ENCODE assay signal across 12 cellular contexts in the genomic region with DNA sequence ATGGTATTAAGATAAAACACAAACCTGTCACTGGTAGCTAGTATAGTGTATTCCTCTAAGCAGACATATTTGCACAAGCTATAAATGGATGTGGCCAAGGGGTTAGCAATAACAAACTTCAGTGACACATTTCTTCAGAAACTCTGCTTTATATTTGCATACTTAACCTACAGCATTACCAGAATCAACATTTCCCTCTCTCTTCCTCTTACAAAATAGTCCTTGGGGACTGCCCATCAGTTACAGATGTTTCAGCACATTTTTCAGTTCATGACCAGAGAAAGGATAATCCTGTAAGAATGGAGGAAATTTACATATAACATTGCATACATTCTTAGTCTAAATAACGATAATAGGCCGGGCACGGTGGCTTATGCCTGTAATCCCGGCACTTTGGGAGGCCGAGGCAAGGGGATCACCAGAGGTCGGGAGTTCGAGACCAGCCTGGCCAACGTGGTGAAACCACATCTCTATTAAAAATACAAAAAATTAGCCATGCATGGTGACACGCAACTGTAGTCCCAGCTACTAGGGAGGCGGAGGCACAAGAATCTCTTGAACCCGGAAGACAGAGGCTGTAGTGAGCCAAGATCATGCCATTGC. TPM values are rescaled to one million over a fixed set of nuclear protein-coding genes. Genes with fewer than 3 reads are reported as not detected.
DNase-seq lines count a peak whose midpoint lies in the region; ATAC-seq and TF ChIP-seq lines count a peak whose summit lies in the region.
"Had no signal": no experiment of that assay in that cellular context is flagged by ENCODE, and none has a peak within 500 bp of the region (broad histone marks: within the 10 kb centered on the region; RNA-seq: fewer than 3 reads in every experiment).

No MANE protein-coding gene starts in this region.

- peaks cover 9 to 41% of the 10 kb centered on the region in 2 donors for H3K27me3 Mint-ChIP-seq in natural killer cell treated with Interleukin-12 subunit alpha and Interleukin-12 subunit beta and Interleukin-15 and Interleukin-18, amount 100 ng/mL, for 72 hours
- H3K27me3 Mint-ChIP-seq in natural killer cell (ENCODE audit: low read depth in 2 of 2) (peaks cover 8 to 15% of the 10 kb centered on the region in 2 donors), glutamatergic neuron (ENCODE audit: unreplicated experiment) (no peaks in the 10 kb centered on the region)

- H3K27ac ChIP-seq in suprapubic skin, result no peak overlapping the region
- H3K27ac ChIP-seq in prostate gland, result no peak overlapping the region
- H3K27ac ChIP-seq: A549 had no signal

- intact Hi-C loops in natural killer cell (cut with micrococcal nuclease) (no loop called here), prostate gland (cut with DNase I) (no loop called here)

- no peak for DNase-seq in natural killer cell treated with Interleukin-12 subunit alpha and Interleukin-12 subunit beta and Interleukin-15 and Interleukin-18, amount 100 ng/mL, for 72 hours (ENCODE audit: low spot score)
- DNase-seq in natural killer cell (no peak), suprapubic skin (ENCODE audit: low spot score in 2 of 2) (no peak), glutamatergic neuron (no peak), NCI-H526 (lab: John Stamatoyannopoulos, UW) (no peak), prostate gland (ENCODE audit: low spot score) (no peak)
- DNase-seq: activated effector memory CD4-positive, alpha-beta T cell treated with anti-CD3 and anti-CD28 coated beads, Interleukin-2, amount 50 U/mL, for 16 hours; IMR-90; kidney glomerular epithelial cell had no signal

- H3K4me1 ChIP-seq in suprapubic skin (no peaks in the 10 kb centered on the region), prostate gland (replicated peaks) (no peaks in the 10 kb centered on the region)
- H3K4me1 ChIP-seq: A549 had no signal

- H3K36me3 ChIP-seq in suprapubic skin, result no peaks in the 10 kb centered on the region
- no peaks in the 10 kb centered on the region for H3K36me3 ChIP-seq in prostate gland

- peak; percentile 70 to 76 for ATAC-seq in natural killer cell treated with Interleukin-12 subunit alpha and Interleukin-12 subunit beta and Interleukin-15 and Interleukin-18, amount 100 ng/mL, for 72 hours
- ATAC-seq in natural killer cell, result no peak
- ATAC-seq in HG02610 (IDR thresholded peaks at IDR 0.05; ENCODE audit: unreplicated experiment), result peak; percentile 99
- ATAC-seq in HG03460 (IDR thresholded peaks at IDR 0.05; ENCODE audit: unreplicated experiment), result peak; percentile 96
- ATAC-seq: A549 had no signal

- TF ChIP-seq POLR2A in suprapubic skin (IDR thresholded peaks at IDR 0.05) (no peak), prostate gland (IDR thresholded peaks at IDR 0.05) (no peak)

- H3K36me3 Mint-ChIP-seq in natural killer cell treated with Interleukin-12 subunit alpha and Interleukin-12 subunit beta and Interleukin-15 and Interleukin-18, amount 100 ng/mL, for 72 hours, result peaks cover 11% of the 10 kb centered on the region
- peaks cover 6% of the 10 kb centered on the region for H3K36me3 Mint-ChIP-seq in natural killer cell
- H3K36me3 Mint-ChIP-seq in glutamatergic neuron (ENCODE audit: unreplicated experiment), result no peaks in the 10 kb centered on the region

- H3K27ac Mint-ChIP-seq in natural killer cell treated with Interleukin-12 subunit alpha and Interleukin-12 subunit beta and Interleukin-15 and Interleukin-18, amount 100 ng/mL, for 72 hours, result peak overlapping the region in 1 of 2 donors; percentile 53
- no peak overlapping the region for H3K27ac Mint-ChIP-seq in natural killer cell
- H3K27ac Mint-ChIP-seq in glutamatergic neuron (ENCODE audit: unreplicated experiment), result no peak overlapping the region

- H3K4me1 Mint-ChIP-seq in natural killer cell treated with Interleukin-12 subunit alpha and Interleukin-12 subunit beta and Interleukin-15 and Interleukin-18, amount 100 ng/mL, for 72 hours (ENCODE audit: low read depth in 2 of 2), result no peaks in the 10 kb centered on the region
- no peaks in the 10 kb centered on the region for H3K4me1 Mint-ChIP-seq in natural killer cell
- H3K4me1 Mint-ChIP-seq in glutamatergic neuron (ENCODE audit: low read depth, unreplicated experiment), result peaks cover 2% of the 10 kb centered on the region

- no peak overlapping the region for H3K4me3 ChIP-seq in suprapubic skin
- H3K4me3 ChIP-seq in prostate gland, result no peak overlapping the region
- H3K4me3 ChIP-seq: A549 had no signal

- H3K4me3 Mint-ChIP-seq in natural killer cell treated with Interleukin-12 subunit alpha and Interleukin-12 subunit beta and Interleukin-15 and Interleukin-18, amount 100 ng/mL, for 72 hours, result peak overlapping the region; percentile 10
- H3K4me3 Mint-ChIP-seq in natural killer cell (no peak overlapping the region), glutamatergic neuron (ENCODE audit: unreplicated experiment) (no peak overlapping the region)

- no peaks in the 10 kb centered on the region for H3K9me3 ChIP-seq in suprapubic skin
- H3K9me3 ChIP-seq in prostate gland, result no peaks in the 10 kb centered on the region
- H3K9me3 ChIP-seq: A549 had no signal

- no peaks in the 10 kb centered on the region for H3K9me3 Mint-ChIP-seq in natural killer cell treated with Interleukin-12 subunit alpha and Interleukin-12 subunit beta and Interleukin-15 and Interleukin-18, amount 100 ng/mL, for 72 hours
- no peaks in the 10 kb centered on the region for H3K9me3 Mint-ChIP-seq in natural killer cell
- H3K9me3 Mint-ChIP-seq in glutamatergic neuron (ENCODE audit: unreplicated experiment), result no peaks in the 10 kb centered on the region

- TF ChIP-seq EP300 in suprapubic skin (IDR thresholded peaks at IDR 0.05), result no peak

- TF ChIP-seq CTCF in natural killer cell (IDR thresholded peaks at IDR 0.05) (no peak), suprapubic skin (IDR thresholded peaks at IDR 0.05) (no peak), glutamatergic neuron (IDR thresholded peaks at IDR 0.05; ENCODE audit: partially characterized antibody, unreplicated experiment) (no peak), prostate gland (IDR thresholded peaks at IDR 0.05) (no peak)

- WGBS in suprapubic skin, result 92% methylated on average over 11 of the region's 11 CpGs
- 95% methylated on average over 11 of the region's 11 CpGs for WGBS in prostate gland

- H3K27me3 ChIP-seq in suprapubic skin, result no peaks in the 10 kb centered on the region
- H3K27me3 ChIP-seq in prostate gland (replicated peaks; ENCODE audit: insufficient read depth), result no peaks in the 10 kb centered on the region

RNA-seq across cellular contexts. Expression of a gene that starts 25.3 kb away (rescaled TPM):
- under 1 TPM in 1 of 2 donors, not detected in 1; 0.14 TPM for total RNA-seq in natural killer cell treated with Interleukin-12 subunit alpha and Interleukin-12 subunit beta and Interleukin-15 and Interleukin-18, amount 100 ng/mL, for 72 hours
- not detected for total RNA-seq in natural killer cell
- total RNA-seq in suprapubic skin, result 1 to 10 TPM; 1.0 to 2.4 (median 1.6) TPM
- total RNA-seq in glutamatergic neuron (ENCODE audit: unreplicated experiment), result 0.10 TPM
- total RNA-seq in prostate gland, result 10 to 100 TPM in 1 of 2 donors, 1 to 10 TPM in 1; 2.9 to 13.1 TPM

Comparison
In these comparisons a context has a peak if more than half of its experiments do, and no peak if none do; other contexts are left out.
1. ATAC-seq: peak in natural killer cell treated with Interleukin-12 subunit alpha and Interleukin-12 subunit beta and Interleukin-15 and Interleukin-18, amount 100 ng/mL, for 72 hours (2 of 2), HG02610 (single experiment) and HG03460 (single experiment); none in natural killer cell (0 of 3).